Comparison of ENCODE assay signal across 9 cellular contexts in the genomic region with DNA sequence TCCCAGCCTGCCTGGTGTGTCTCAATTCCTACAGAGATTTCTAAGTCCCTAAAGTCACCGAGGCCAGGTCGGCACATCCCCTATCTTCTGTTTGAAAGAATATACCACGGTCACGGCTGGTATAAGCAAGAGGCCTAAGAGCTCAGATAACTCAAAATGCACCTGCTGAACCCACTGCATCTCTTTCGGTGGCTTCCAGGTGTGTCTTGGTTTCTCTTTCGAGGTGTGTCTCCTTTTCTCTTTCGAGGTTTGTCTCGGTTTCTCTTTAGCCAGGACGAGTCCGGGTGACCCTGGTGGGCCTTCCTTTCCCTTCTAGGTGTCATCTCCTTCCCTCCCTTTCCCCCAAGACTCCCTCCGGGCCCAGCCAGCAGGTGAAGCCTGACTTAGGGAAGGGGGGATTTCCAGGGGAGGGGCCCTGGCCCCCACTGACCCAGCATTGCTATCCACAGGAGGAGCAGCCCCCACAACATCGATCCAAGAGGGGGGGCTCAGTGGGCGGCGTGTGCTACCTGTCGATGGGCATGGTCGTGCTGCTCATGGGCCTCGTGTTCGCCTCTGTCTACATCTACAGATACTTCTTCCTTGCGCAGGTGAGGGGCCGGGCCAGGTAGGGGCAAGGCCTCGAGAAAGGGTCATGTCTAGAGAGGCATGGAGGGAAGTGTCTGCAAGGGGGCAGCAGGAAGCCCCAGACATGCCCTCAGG. TPM values are rescaled to one million over a fixed set of nuclear protein-coding genes. Genes with fewer than 3 reads are reported as not detected.
DNase-seq lines count a peak whose midpoint lies in the region; ATAC-seq and TF ChIP-seq lines count a peak whose summit lies in the region.
"Had no signal": no experiment of that assay in that cellular context is flagged by ENCODE, and none has a peak within 500 bp of the region (broad histone marks: within the 10 kb centered on the region; RNA-seq: fewer than 3 reads in every experiment).

No MANE protein-coding gene starts in this region.

- intact Hi-C loops in Right ventricle myocardium superior (cut with DNase I) (no loop called here), left cardiac atrium (cut with DNase I) (no loop called here), CD14-positive monocyte (cut with micrococcal nuclease) (no loop called here)
- intact Hi-C loops in activated CD4-positive, alpha-beta memory T cell treated with anti-CD3 and anti-CD28 coated beads for 36 hours (cut with micrococcal nuclease): no loop called here

- TF ChIP-seq CTCF in CD14-positive monocyte (IDR thresholded peaks at IDR 0.05): no peak

- H3K36me3 Mint-ChIP-seq in activated CD4-positive, alpha-beta memory T cell treated with anti-CD3 and anti-CD28 coated beads for 36 hours: peaks cover 1% of the 10 kb centered on the region
- no peaks in the 10 kb centered on the region for H3K36me3 Mint-ChIP-seq in CD14-positive monocyte

- peak; percentile 38 for DNase-seq in Right ventricle myocardium superior
- no peak for DNase-seq in left cardiac atrium
- DNase-seq in activated CD4-positive, alpha-beta memory T cell treated with anti-CD3 and anti-CD28 coated beads for 36 hours: peak; percentile 50
- DNase-seq in ureter (ENCODE audit: low spot score): peak; percentile 34
- no peak for DNase-seq in NCI-H774 (lab: John Stamatoyannopoulos, UW)
- no peak for DNase-seq in CD14-positive monocyte (ENCODE audit: low spot score)
- DNase-seq in stimulated activated CD4-positive, alpha-beta T cell treated with anti-CD3 and anti-CD28 coated beads, Interleukin-12 subunit alpha, Interleukin-12 subunit beta, amount 100 ng/mL, for 4 hours: no peak

- H3K9me3 Mint-ChIP-seq in activated CD4-positive, alpha-beta memory T cell treated with anti-CD3 and anti-CD28 coated beads for 36 hours: no peaks in the 10 kb centered on the region
- H3K9me3 Mint-ChIP-seq in CD14-positive monocyte: no peaks in the 10 kb centered on the region

- POLR2A ChIA-PET in activated CD4-positive, alpha-beta memory T cell treated with anti-CD3 and anti-CD28 coated beads for 36 hours (lab: Charles Lee): interaction anchor here (0.8 kb wide), 1 partner anchor 9 kb away, joined by 4 read pairs; a partner anchor contains a TSS

- CTCF ChIA-PET in activated CD4-positive, alpha-beta memory T cell treated with anti-CD3 and anti-CD28 coated beads for 36 hours (lab: Charles Lee): interaction anchor here (1.0 to 2.5 kb wide), 7 partner anchors 9 to 114 kb away, joined by 3 to 7 read pairs (median 5); a partner anchor contains a TSS

- H3K4me3 Mint-ChIP-seq in activated CD4-positive, alpha-beta memory T cell treated with anti-CD3 and anti-CD28 coated beads for 36 hours: no peak overlapping the region
- H3K4me3 Mint-ChIP-seq in CD14-positive monocyte: no peak overlapping the region

- H3K27me3 Mint-ChIP-seq in activated CD4-positive, alpha-beta memory T cell treated with anti-CD3 and anti-CD28 coated beads for 36 hours: no peaks in the 10 kb centered on the region
- peaks cover 0 to 9% (median 3%) of the 10 kb centered on the region in 3 donors for H3K27me3 Mint-ChIP-seq in CD14-positive monocyte (ENCODE audit: low read depth in 3 of 3)

- no peak for ATAC-seq in Right ventricle myocardium superior (ENCODE audit: poor library complexity)
- ATAC-seq in left cardiac atrium: no peak
- ATAC-seq in HG02884 (IDR thresholded peaks at IDR 0.05; ENCODE audit: unreplicated experiment): peak; percentile 64

- H3K27ac Mint-ChIP-seq in activated CD4-positive, alpha-beta memory T cell treated with anti-CD3 and anti-CD28 coated beads for 36 hours: no peak overlapping the region
- no peak overlapping the region for H3K27ac Mint-ChIP-seq in CD14-positive monocyte

- peaks cover 35% of the 10 kb centered on the region for H3K4me1 Mint-ChIP-seq in activated CD4-positive, alpha-beta memory T cell treated with anti-CD3 and anti-CD28 coated beads for 36 hours (ENCODE audit: low read depth)
- peaks cover 38% of the 10 kb centered on the region for H3K4me1 Mint-ChIP-seq in CD14-positive monocyte

RNA-seq across cellular contexts. Expression of a gene that starts 8.4 kb away (rescaled TPM):
- total RNA-seq in Right ventricle myocardium superior: 25.3 TPM
- total RNA-seq in left cardiac atrium: 10 to 100 TPM; 42.7 to 43.1 TPM
- 10 to 100 TPM; 19.5 to 23.0 TPM for total RNA-seq in activated CD4-positive, alpha-beta memory T cell treated with anti-CD3 and anti-CD28 coated beads for 36 hours
- total RNA-seq in ureter: 227 TPM
- 1 to 10 TPM; 2.9 to 3.2 TPM for polyA plus RNA-seq in CD14-positive monocyte

RNA-seq across cellular contexts. Expression of a gene that starts 51.9 kb away (rescaled TPM):
- total RNA-seq in Right ventricle myocardium superior (not detected), left cardiac atrium (under 1 TPM in 1 of 2 donors, not detected in 1; 0.08 TPM), ureter (0.39 TPM)
- total RNA-seq in activated CD4-positive, alpha-beta memory T cell treated with anti-CD3 and anti-CD28 coated beads for 36 hours: 1 to 10 TPM; 1.5 to 1.6 TPM
- polyA plus RNA-seq in CD14-positive monocyte: under 1 TPM in 1 of 2 donors, not detected in 1; 0.11 TPM
- total RNA-seq: renal cortical epithelial cell had no signal

Comparison
In these comparisons a context has a peak if more than half of its experiments do, and no peak if none do; other contexts are left out.
1. DNase-seq: peak in Right ventricle myocardium superior (single experiment), activated CD4-positive, alpha-beta memory T cell treated with anti-CD3 and anti-CD28 coated beads for 36 hours (single experiment) and ureter (single experiment); none in left cardiac atrium (single experiment), NCI-H774 (single experiment), CD14-positive monocyte (single experiment) and stimulated activated CD4-positive, alpha-beta T cell treated with anti-CD3 and anti-CD28 coated beads, Interleukin-12 subunit alpha, Interleukin-12 subunit beta, amount 100 ng/mL, for 4 hours (single experiment).